Comparison of ENCODE assay signal across 26 cellular contexts in genomic region chr18:35999925-36000324, GRCh38.
A peak's percentile ranks its signal among the peaks of the same experiment; 100 is the strongest.
DNase-seq lines count a peak whose midpoint lies in the region; ATAC-seq, FAIRE-seq and TF ChIP-seq lines count a peak whose summit lies in the region.
"Had no signal": no experiment of that assay in that cellular context is flagged by ENCODE, and none has a peak within 500 bp of the region (broad histone marks: within the 10 kb centered on the region; RNA-seq: fewer than 3 reads in every experiment).

No MANE protein-coding gene starts in this region.

- TF ChIP-seq POLR2A in GM12892 (IDR thresholded peaks at IDR 0.05; ENCODE audit: low read depth, low read length) (no peak), lower leg skin (IDR thresholded peaks at IDR 0.05) (no peak)

- no peaks in the 10 kb centered on the region for H3K9me3 ChIP-seq in heart right ventricle
- H3K9me3 ChIP-seq: BE2C, HAP-1, SK-N-SH had no signal

- no peak overlapping the region for H3K27ac ChIP-seq in heart right ventricle

- DNase-seq in AG20443 (ENCODE audit: low spot score) (peak; percentile 17), GM12892 (ENCODE audit: insufficient read length) (no peak), activated B cell treated with CpG ODN at 0.5 μM for 24 hours (no peak), lower leg skin (ENCODE audit: low spot score in 2 of 2) (no peak), NCI-H2029 treated with DMSO at 0.1 percent for 48 hours (lab: John Stamatoyannopoulos, UW) (no peak), heart right ventricle (no peak)
- DNase-seq: BE2C; CD4-positive, CD25-positive, alpha-beta regulatory T cell; DMS153; DND-41; GOT3; HFFc6; MV-4-11; NCI-H1105 treated with DMSO at 0.1 percent for 48 hours; NCI-H2029; NCI-H446 treated with DMSO at 0.1 percent for 48 hours; NCI-H526; NCI-H82; NK-92 treated with Interleukin-12 subunit alpha and Interleukin-12 subunit beta, amount 100 ng/mL, for 24 hours; PC-3; SK-N-SH; SW 1271 had no signal

- H3K4me3 ChIP-seq in lower leg skin (ENCODE audit: low read depth, poor library complexity, severe bottlenecking) (no peak overlapping the region), heart right ventricle (no peak overlapping the region)
- H3K4me3 ChIP-seq: HAP-1 had no signal

- H3K4me1 ChIP-seq in heart right ventricle: peaks cover 0 to 4% (median 0%) of the 10 kb centered on the region in 9 donors
- H3K4me1 ChIP-seq: BE2C, HAP-1 had no signal

- TF ChIP-seq CTCF in activated B cell treated with CpG ODN at 0.5 μM for 24 hours (IDR thresholded peaks at IDR 0.05) (no peak), lower leg skin (IDR thresholded peaks at IDR 0.05) (no peak), heart right ventricle (IDR thresholded peaks at IDR 0.05) (no peak)

- FAIRE-seq in GM12892 (lab: Jason Lieb, UNC): peak; percentile 27
- FAIRE-seq: A204.1 had no signal

- intact Hi-C loops in activated B cell treated with CpG ODN at 0.5 μM for 24 hours (cut with micrococcal nuclease) (no loop called here), lower leg skin (cut with DNase I; ENCODE audit: low total_unique reads) (no loop called here), heart right ventricle (cut with DNase I) (no loop called here)

- POLR2A ChIA-PET in activated B cell treated with CpG ODN at 0.5 μM for 24 hours (lab: Charles Lee): no interaction called here

- no peaks in the 10 kb centered on the region for H3K27me3 ChIP-seq in heart right ventricle
- H3K27me3 ChIP-seq: BE2C had no signal

- H3K27me3 Mint-ChIP-seq in activated B cell treated with CpG ODN at 0.5 μM for 24 hours: no peaks in the 10 kb centered on the region
- no peaks in the 10 kb centered on the region for H3K27me3 Mint-ChIP-seq in stimulated activated memory B cell treated with anti-CD40 and anti-IgM and Interleukin-4, amounts not matched to agents 10 μg/mL and 1 μg/mL and 100 μg/mL, for 72 hours
- H3K27me3 Mint-ChIP-seq: CD4-positive, CD25-positive, alpha-beta regulatory T cell had no signal

- 21 to 33% methylated on average over 1 of the region's 1 CpG for WGBS in lower leg skin, 2 donors
- 48 to 54% methylated on average over 1 of the region's 1 CpG for WGBS in heart right ventricle, 2 donors

- H3K9me3 Mint-ChIP-seq in activated B cell treated with CpG ODN at 0.5 μM for 24 hours: no peaks in the 10 kb centered on the region
- H3K9me3 Mint-ChIP-seq in stimulated activated memory B cell treated with anti-CD40 and anti-IgM and Interleukin-4, amounts not matched to agents 10 μg/mL and 1 μg/mL and 100 μg/mL, for 72 hours: no peaks in the 10 kb centered on the region
- H3K9me3 Mint-ChIP-seq: CD4-positive, CD25-positive, alpha-beta regulatory T cell; HFFc6 had no signal

- no peaks in the 10 kb centered on the region for H3K36me3 Mint-ChIP-seq in activated B cell treated with CpG ODN at 0.5 μM for 24 hours (ENCODE audit: low read depth)
- H3K36me3 Mint-ChIP-seq in stimulated activated memory B cell treated with anti-CD40 and anti-IgM and Interleukin-4, amounts not matched to agents 10 μg/mL and 1 μg/mL and 100 μg/mL, for 72 hours: no peaks in the 10 kb centered on the region
- H3K36me3 Mint-ChIP-seq: CD4-positive, CD25-positive, alpha-beta regulatory T cell had no signal

- peaks cover 32% of the 10 kb centered on the region for H3K4me1 Mint-ChIP-seq in activated B cell treated with CpG ODN at 0.5 μM for 24 hours
- peaks cover 36% of the 10 kb centered on the region for H3K4me1 Mint-ChIP-seq in stimulated activated memory B cell treated with anti-CD40 and anti-IgM and Interleukin-4, amounts not matched to agents 10 μg/mL and 1 μg/mL and 100 μg/mL, for 72 hours

- H3K27ac Mint-ChIP-seq in activated B cell treated with CpG ODN at 0.5 μM for 24 hours: no peak overlapping the region
- no peak overlapping the region for H3K27ac Mint-ChIP-seq in stimulated activated memory B cell treated with anti-CD40 and anti-IgM and Interleukin-4, amounts not matched to agents 10 μg/mL and 1 μg/mL and 100 μg/mL, for 72 hours
- H3K27ac Mint-ChIP-seq: HFFc6 had no signal

- H3K4me3 Mint-ChIP-seq in activated B cell treated with CpG ODN at 0.5 μM for 24 hours: no peak overlapping the region
- H3K4me3 Mint-ChIP-seq in stimulated activated memory B cell treated with anti-CD40 and anti-IgM and Interleukin-4, amounts not matched to agents 10 μg/mL and 1 μg/mL and 100 μg/mL, for 72 hours: no peak overlapping the region
- H3K4me3 Mint-ChIP-seq: CD4-positive, CD25-positive, alpha-beta regulatory T cell; HFFc6 had no signal

- CTCF ChIA-PET in activated B cell treated with CpG ODN at 0.5 μM for 24 hours (lab: Charles Lee): no interaction called here

- ATAC-seq in activated B cell treated with CpG ODN at 0.5 μM for 24 hours (ENCODE audit: low read depth): peak; percentile 56
- ATAC-seq in stimulated activated memory B cell treated with anti-CD40 and anti-IgM and Interleukin-4, amounts not matched to agents 10 μg/mL and 1 μg/mL and 100 μg/mL, for 72 hours: peak; percentile 43
- no peak for ATAC-seq in heart right ventricle
- no peak for ATAC-seq in GM21786 (IDR thresholded peaks at IDR 0.05; ENCODE audit: unreplicated experiment)
- ATAC-seq: PC-3 had no signal

- no peaks in the 10 kb centered on the region for H3K36me3 ChIP-seq in heart right ventricle
- H3K36me3 ChIP-seq: BE2C, HAP-1 had no signal

Comparison
In these comparisons a context has a peak if more than half of its experiments do, and no peak if none do; other contexts are left out.
1. ATAC-seq: peak in activated B cell treated with CpG ODN at 0.5 μM for 24 hours (single experiment) and stimulated activated memory B cell treated with anti-CD40 and anti-IgM and Interleukin-4, amounts not matched to agents 10 μg/mL and 1 μg/mL and 100 μg/mL, for 72 hours (single experiment); none in heart right ventricle (0 of 8) and GM21786 (single experiment).